In the genomic region with DNA sequence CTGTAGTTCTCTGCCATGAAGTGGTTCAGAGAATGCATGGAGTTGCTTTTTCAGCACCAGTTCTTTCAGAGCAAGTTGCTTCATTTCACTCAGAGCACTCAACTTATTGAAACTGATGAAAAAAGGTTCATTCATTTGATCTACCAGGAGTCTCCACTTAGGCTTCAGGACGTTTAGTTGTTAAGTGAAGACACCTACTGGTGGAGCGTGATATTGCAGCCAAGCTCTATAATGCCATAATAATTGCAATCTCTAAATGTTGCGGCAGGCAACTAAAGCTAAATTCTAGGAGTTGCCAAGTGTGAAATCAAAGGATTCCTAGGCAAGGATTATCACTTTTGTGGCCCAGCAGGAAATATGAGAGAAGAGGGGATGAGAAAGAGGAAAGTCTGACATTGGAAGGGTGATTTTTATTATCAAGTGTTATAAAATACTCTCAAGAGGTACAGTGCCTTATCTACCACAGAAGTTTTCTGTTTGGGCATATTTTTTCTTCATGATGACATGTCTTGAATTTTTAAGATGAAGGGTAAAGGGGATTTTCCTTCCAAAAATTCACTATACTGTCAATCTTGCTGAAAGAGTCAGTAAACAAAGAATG, we compare ENCODE assay signal across 8 cellular contexts.
DNase-seq lines count a peak whose midpoint lies in the region; ATAC-seq and TF ChIP-seq lines count a peak whose summit lies in the region.

No MANE protein-coding gene starts in this region.

- H3K36me3 Mint-ChIP-seq in chondrocyte (ENCODE audit: low read depth) (peaks cover 45% of the 10 kb centered on the region), osteocyte (ENCODE audit: unreplicated experiment) (peaks cover 41% of the 10 kb centered on the region)
- H3K36me3 Mint-ChIP-seq in activated T-helper 2 cell treated with anti-CD3 and anti-CD28 coated beads, Interferon-gamma antibody, Interleukin-2, Interleukin-4, amounts not matched to agents 10 μg/mL and 5 μg/mL and 100 μg/mL, durations not matched to agents 14 hours and 24 hours and 36 hours (ENCODE audit: low read depth) = peaks cover 2% of the 10 kb centered on the region

- intact Hi-C loops in activated T-helper 2 cell treated with anti-CD3 and anti-CD28 coated beads, Interferon-gamma antibody, Interleukin-2, Interleukin-4, amounts not matched to agents 10 μg/mL and 5 μg/mL and 100 μg/mL, durations not matched to agents 14 hours and 24 hours and 36 hours (cut with micrococcal nuclease) = no loop called here

- H3K27me3 Mint-ChIP-seq in chondrocyte (ENCODE audit: low read depth) (no peaks in the 10 kb centered on the region), osteocyte (ENCODE audit: unreplicated experiment) (no peaks in the 10 kb centered on the region)
- no peaks in the 10 kb centered on the region for H3K27me3 Mint-ChIP-seq in activated T-helper 2 cell treated with anti-CD3 and anti-CD28 coated beads, Interferon-gamma antibody, Interleukin-2, Interleukin-4, amounts not matched to agents 10 μg/mL and 5 μg/mL and 100 μg/mL, durations not matched to agents 14 hours and 24 hours and 36 hours (ENCODE audit: low read depth)

- H3K4me1 Mint-ChIP-seq in chondrocyte (ENCODE audit: low read depth) = no peaks in the 10 kb centered on the region
- H3K4me1 Mint-ChIP-seq in osteocyte (ENCODE audit: unreplicated experiment) = no peaks in the 10 kb centered on the region
- H3K4me1 Mint-ChIP-seq in activated T-helper 2 cell treated with anti-CD3 and anti-CD28 coated beads, Interferon-gamma antibody, Interleukin-2, Interleukin-4, amounts not matched to agents 10 μg/mL and 5 μg/mL and 100 μg/mL, durations not matched to agents 14 hours and 24 hours and 36 hours (ENCODE audit: low read depth) = no peaks in the 10 kb centered on the region

- TF ChIP-seq CTCF in chondrocyte (IDR thresholded peaks at IDR 0.05) (peak; percentile 77), osteocyte (IDR thresholded peaks at IDR 0.05) (peak; percentile 55)

- DNase-seq in activated T-cell treated with anti-CD3 and anti-CD28 coated beads for 48 hours (ENCODE audit: low read depth) (peak; percentile 26), activated T-cell treated with anti-CD3 and anti-CD28 coated beads for 4 hours (no peak), NCI-H1694 (lab: John Stamatoyannopoulos, UW) (peak; percentile 22), chondrocyte (ENCODE audit: low spot score) (no peak), osteocyte (ENCODE audit: extremely low spot score, unreplicated experiment) (no peak)
- no peak for DNase-seq in activated T-helper 2 cell treated with anti-CD3 and anti-CD28 coated beads, Interferon-gamma antibody, Interleukin-2, Interleukin-4, amounts not matched to agents 10 μg/mL and 5 μg/mL and 100 μg/mL, durations not matched to agents 14 hours and 24 hours and 36 hours (ENCODE audit: low spot score)

- H3K27ac Mint-ChIP-seq in chondrocyte (ENCODE audit: unreplicated experiment) (no peak overlapping the region), osteocyte (ENCODE audit: unreplicated experiment) (no peak overlapping the region)
- no peak overlapping the region for H3K27ac Mint-ChIP-seq in activated T-helper 2 cell treated with anti-CD3 and anti-CD28 coated beads, Interferon-gamma antibody, Interleukin-2, Interleukin-4, amounts not matched to agents 10 μg/mL and 5 μg/mL and 100 μg/mL, durations not matched to agents 14 hours and 24 hours and 36 hours

- H3K9me3 Mint-ChIP-seq in chondrocyte (ENCODE audit: low read depth) (peaks cover 12% of the 10 kb centered on the region), osteocyte (ENCODE audit: unreplicated experiment) (peaks cover 12% of the 10 kb centered on the region)
- H3K9me3 Mint-ChIP-seq in activated T-helper 2 cell treated with anti-CD3 and anti-CD28 coated beads, Interferon-gamma antibody, Interleukin-2, Interleukin-4, amounts not matched to agents 10 μg/mL and 5 μg/mL and 100 μg/mL, durations not matched to agents 14 hours and 24 hours and 36 hours = peaks cover 12% of the 10 kb centered on the region

- H3K4me3 Mint-ChIP-seq in chondrocyte (ENCODE audit: unreplicated experiment) (no peak overlapping the region), osteocyte (ENCODE audit: unreplicated experiment) (no peak overlapping the region)
- H3K4me3 Mint-ChIP-seq in activated T-helper 2 cell treated with anti-CD3 and anti-CD28 coated beads, Interferon-gamma antibody, Interleukin-2, Interleukin-4, amounts not matched to agents 10 μg/mL and 5 μg/mL and 100 μg/mL, durations not matched to agents 14 hours and 24 hours and 36 hours (ENCODE audit: low read depth) = no peak overlapping the region

- ATAC-seq in GM18511 (IDR thresholded peaks at IDR 0.05; ENCODE audit: unreplicated experiment) (no peak), HG02571 (IDR thresholded peaks at IDR 0.05; ENCODE audit: unreplicated experiment) (no peak)

Comparison
In these comparisons a context has a peak if more than half of its experiments do, and no peak if none do; other contexts are left out.
1. DNase-seq: peak in activated T-cell treated with anti-CD3 and anti-CD28 coated beads for 48 hours (single experiment) and NCI-H1694 (single experiment); none in activated T-cell treated with anti-CD3 and anti-CD28 coated beads for 4 hours (single experiment), chondrocyte (single experiment), osteocyte (single experiment) and activated T-helper 2 cell treated with anti-CD3 and anti-CD28 coated beads, Interferon-gamma antibody, Interleukin-2, Interleukin-4, amounts not matched to agents 10 μg/mL and 5 μg/mL and 100 μg/mL, durations not matched to agents 14 hours and 24 hours and 36 hours (single experiment).